16 cellular contexts compared by ENCODE assay signal in genomic region chr11:38384568-38384967, GRCh38.
"Had no signal": no experiment of that assay in that cellular context is flagged by ENCODE, and none has a peak within 500 bp of the region (broad histone marks: within the 10 kb centered on the region; RNA-seq: fewer than 3 reads in every experiment).

No MANE protein-coding gene starts in this region.

- H3K4me3 Mint-ChIP-seq: activated naive CD8-positive, alpha-beta T cell treated with anti-CD3 and anti-CD28 coated beads, Interleukin-2, amount 10 ng/mL, durations not matched to agents 7 days and 5 days; naive thymus-derived CD4-positive, alpha-beta T cell; stimulated activated naive CD8-positive, alpha-beta T cell treated with anti-CD3 and anti-CD28 coated beads, Interleukin-15, amount 100 ng/mL, for 72 hours had no signal

- H3K4me3 ChIP-seq: lung, thoracic aorta had no signal

- H3K9me3 ChIP-seq: thoracic aorta had no signal

- H3K36me3 Mint-ChIP-seq: activated naive CD8-positive, alpha-beta T cell treated with anti-CD3 and anti-CD28 coated beads, Interleukin-2, amount 10 ng/mL, durations not matched to agents 7 days and 5 days; naive thymus-derived CD4-positive, alpha-beta T cell had no signal

- H3K4me1 Mint-ChIP-seq: activated naive CD8-positive, alpha-beta T cell treated with anti-CD3 and anti-CD28 coated beads, Interleukin-2, amount 10 ng/mL, durations not matched to agents 7 days and 5 days; naive thymus-derived CD4-positive, alpha-beta T cell; stimulated activated naive CD8-positive, alpha-beta T cell treated with anti-CD3 and anti-CD28 coated beads, Interleukin-15, amount 100 ng/mL, for 72 hours had no signal

- DNase-seq: activated CD4-positive, alpha-beta T cell treated with anti-CD3 and anti-CD28 coated beads for 1 hour; activated CD4-positive, alpha-beta T cell treated with anti-CD3 and anti-CD28 coated beads, Interleukin-2, amount 50 U/mL, for 48 hours; activated naive CD8-positive, alpha-beta T cell treated with anti-CD3 and anti-CD28 coated beads, Interleukin-2, amount 10 ng/mL, durations not matched to agents 7 days and 5 days; activated T-cell treated with anti-CD3 and anti-CD28 coated beads, Interleukin-2, amount 50 U/mL, for 48 hours; anterior cingulate cortex; central memory CD4-positive, alpha-beta T cell; effector memory CD4-positive, alpha-beta T cell; left colon; naive thymus-derived CD4-positive, alpha-beta T cell; posterior cingulate gyrus; stimulated activated CD4-positive, alpha-beta T cell treated with anti-CD3 and anti-CD28 coated beads, Interleukin-15, amount 100 ng/mL, for 24 hours; stimulated activated CD4-positive, alpha-beta T cell treated with anti-CD3 and anti-CD28 coated beads, Interleukin-4, amount 100 ng/mL, for 4 hours; stimulated activated naive CD8-positive, alpha-beta T cell treated with anti-CD3 and anti-CD28 coated beads, Interleukin-15, amount 100 ng/mL, for 72 hours had no signal

- H3K27ac Mint-ChIP-seq: activated naive CD8-positive, alpha-beta T cell treated with anti-CD3 and anti-CD28 coated beads, Interleukin-2, amount 10 ng/mL, durations not matched to agents 7 days and 5 days; naive thymus-derived CD4-positive, alpha-beta T cell; stimulated activated naive CD8-positive, alpha-beta T cell treated with anti-CD3 and anti-CD28 coated beads, Interleukin-15, amount 100 ng/mL, for 72 hours had no signal

- H3K27me3 Mint-ChIP-seq: activated naive CD8-positive, alpha-beta T cell treated with anti-CD3 and anti-CD28 coated beads, Interleukin-2, amount 10 ng/mL, durations not matched to agents 7 days and 5 days; naive thymus-derived CD4-positive, alpha-beta T cell; stimulated activated naive CD8-positive, alpha-beta T cell treated with anti-CD3 and anti-CD28 coated beads, Interleukin-15, amount 100 ng/mL, for 72 hours had no signal

- H3K27ac ChIP-seq: epithelial cell of prostate, thoracic aorta had no signal

- ATAC-seq: left colon; naive thymus-derived CD4-positive, alpha-beta T cell; stimulated activated naive CD8-positive, alpha-beta T cell treated with anti-CD3 and anti-CD28 coated beads, Interleukin-15, amount 100 ng/mL, for 72 hours had no signal

- H3K36me3 ChIP-seq: thoracic aorta had no signal
